27 cellular contexts compared by ENCODE assay signal in genomic region chr16:9813665-9814064, GRCh38.
"Had no signal": no experiment of that assay in that cellular context is flagged by ENCODE, and none has a peak within 500 bp of the region (broad histone marks: within the 10 kb centered on the region; RNA-seq: fewer than 3 reads in every experiment).

No MANE protein-coding gene starts in this region.

- H3K27ac ChIP-seq: stomach, suprapubic skin, testis, thoracic aorta, thyroid gland, tibial artery, tibial nerve, transverse colon, upper lobe of left lung, upper lobe of right lung, uterus, vagina had no signal

- H3K9me3 ChIP-seq: stomach, suprapubic skin, testis, thoracic aorta, thyroid gland, tibial artery, tibial nerve, transverse colon, upper lobe of left lung, upper lobe of right lung, uterus, vagina had no signal

- H3K4me1 ChIP-seq: stomach, suprapubic skin, testis, thyroid gland, tibial artery, tibial nerve, transverse colon, upper lobe of left lung, upper lobe of right lung, uterus, vagina had no signal

- DNase-seq: stimulated activated CD4-positive, alpha-beta T cell treated with anti-CD3 and anti-CD28 coated beads, Interleukin-2, amount 100 ng/mL, for 48 hours; stimulated activated CD4-positive, alpha-beta T cell treated with anti-CD3 and anti-CD28 coated beads, Interleukin-4, amount 100 ng/mL, for 1 hour; stimulated activated CD4-positive, alpha-beta T cell treated with anti-CD3 and anti-CD28 coated beads, Interleukin-4, amount 100 ng/mL, for 24 hours; stimulated activated CD4-positive, alpha-beta T cell treated with anti-CD3 and anti-CD28 coated beads, Interleukin-4, amount 100 ng/mL, for 4 hours; stimulated activated CD8-positive, alpha-beta memory T cell treated with anti-CD3 and anti-CD28 coated beads, Interleukin-4, amount 100 ng/mL, for 48 hours; stimulated activated naive B cell treated with anti-CD40 and anti-IgM and Interleukin-4, amounts not matched to agents 10 μg/mL and 1 μg/mL and 100 μg/mL, for 72 hours; stimulated activated naive CD4-positive, alpha-beta T cell; stimulated activated naive CD4-positive, alpha-beta T cell treated with Interleukin-2 at 50 U/mL for 16 hours; stimulated activated naive CD8-positive, alpha-beta T cell treated with anti-CD3 and anti-CD28 coated beads, Interleukin-15, amount 100 ng/mL, for 72 hours; stimulated activated naive CD8-positive, alpha-beta T cell treated with anti-CD3 and anti-CD28 coated beads, Interleukin-15, Interleukin-2, amounts not matched to agents 100 U/mL and 50 U/mL, for 24 hours; stomach; substantia nigra; testis; thyroid gland; tibial artery; transverse colon; trophoblast cell; upper lobe of left lung; upper lobe of right lung; uterus had no signal

- H3K27me3 ChIP-seq: stomach, suprapubic skin, testis, thyroid gland, tibial artery, tibial nerve, transverse colon, upper lobe of left lung, upper lobe of right lung, uterus, vagina had no signal

- H3K4me3 ChIP-seq: stomach, suprapubic skin, testis, thoracic aorta, thyroid gland, tibial artery, tibial nerve, transverse colon, upper lobe of left lung, upper lobe of right lung, uterus, vagina had no signal

- ATAC-seq: stimulated activated effector memory CD8-positive, alpha-beta T cell treated with anti-CD3 and anti-CD28 coated beads, Interleukin-12 subunit alpha, Interleukin-12 subunit beta, amount 100 ng/mL, for 72 hours; stimulated activated memory B cell treated with anti-CD40 and anti-IgM and Interleukin-4, amounts not matched to agents 10 μg/mL and 1 μg/mL and 100 μg/mL, for 72 hours; stimulated activated naive B cell treated with anti-CD40 and anti-IgM and Interleukin-4, amounts not matched to agents 10 μg/mL and 1 μg/mL and 100 μg/mL, for 72 hours; stimulated activated naive CD8-positive, alpha-beta T cell treated with anti-CD3 and anti-CD28 coated beads, Interleukin-15, amount 100 ng/mL, for 72 hours; stimulated activated naive CD8-positive, alpha-beta T cell treated with anti-CD3 and anti-CD28 coated beads, Interleukin-15, Interleukin-2, amounts not matched to agents 100 U/mL and 50 U/mL, for 24 hours; upper lobe of right lung had no signal

- H3K36me3 ChIP-seq: stomach, suprapubic skin, thoracic aorta, thyroid gland, tibial artery, tibial nerve, transverse colon, upper lobe of left lung, upper lobe of right lung, uterus, vagina had no signal

- FAIRE-seq: urothelium cell line had no signal
